ENCODE assay signal across 15 cellular contexts in the genomic region with DNA sequence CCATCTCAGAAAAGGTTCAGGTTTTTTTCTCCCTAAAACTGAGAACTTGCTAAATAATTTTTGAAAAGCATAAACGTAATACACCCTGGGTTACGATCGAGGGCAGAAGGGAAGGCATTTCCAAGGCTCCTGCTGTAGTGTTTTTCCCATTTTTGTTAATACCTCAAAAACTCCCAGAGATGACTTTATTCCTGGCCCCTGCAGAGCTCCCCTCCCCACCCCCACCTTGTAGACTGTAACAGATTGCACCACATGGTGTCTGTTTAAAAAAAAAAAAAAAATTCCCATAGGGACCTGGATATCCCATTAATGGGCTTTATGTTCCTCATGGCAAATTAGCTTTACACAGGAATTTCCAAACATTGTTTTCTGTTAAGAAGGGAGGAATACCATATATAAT.
A peak's percentile ranks its signal among the peaks of the same experiment; 100 is the strongest.
DNase-seq lines count a peak whose midpoint lies in the region; ATAC-seq and TF ChIP-seq lines count a peak whose summit lies in the region.
"Had no signal": no experiment of that assay in that cellular context is flagged by ENCODE, and none has a peak within 500 bp of the region (broad histone marks: within the 10 kb centered on the region; RNA-seq: fewer than 3 reads in every experiment).

No MANE protein-coding gene starts in this region.

- ATAC-seq in HG02970 (IDR thresholded peaks at IDR 0.05; ENCODE audit: low FRiP score, unreplicated experiment) (no peak), HG03280 (IDR thresholded peaks at IDR 0.05; ENCODE audit: unreplicated experiment) (no peak)
- ATAC-seq: HepG2 had no signal

- DNase-seq in D341Med (ENCODE audit: low spot score) (peak; percentile 50), NCI-H1694 (lab: John Stamatoyannopoulos, UW) (peak; percentile 54), NCI-H524 treated with DMSO at 0.1 percent for 48 hours (lab: John Stamatoyannopoulos, UW) (peak; percentile 41), WERI-Rb-1 (peak; percentile 14), GM13976 (ENCODE audit: low spot score) (no peak)
- DNase-seq: CD8-positive, alpha-beta memory T cell; DMS53; GF-D8; GOT3 had no signal

- no peaks in the 10 kb centered on the region for H3K27me3 ChIP-seq in WERI-Rb-1 (ENCODE audit: insufficient read depth, low read depth, severe bottlenecking)

- no peaks in the 10 kb centered on the region for H3K9me3 ChIP-seq in WERI-Rb-1 (ENCODE audit: severe bottlenecking)
- H3K9me3 ChIP-seq: HAP-1 had no signal

- peaks cover 6% of the 10 kb centered on the region; the same call in 1 of the 2 replicates for H3K36me3 ChIP-seq in WERI-Rb-1
- H3K36me3 ChIP-seq: HAP-1 had no signal

- H3K4me3 ChIP-seq in WERI-Rb-1 (ENCODE audit: low read depth, low read length), result no peak overlapping the region
- H3K4me3 ChIP-seq: HAP-1 had no signal

- no peak overlapping the region for H3K27ac ChIP-seq in WERI-Rb-1
- H3K27ac ChIP-seq: 22Rv1, KMS-11 had no signal

- no peak for TF ChIP-seq CTCF in WERI-Rb-1 (IDR thresholded peaks at IDR 0.05; ENCODE audit: low read depth, low read length)
- no peak for TF ChIP-seq CTCF in GM13976 (IDR thresholded peaks at IDR 0.05; ENCODE audit: borderline replicate concordance, control extremely low read depth, extremely low read depth, insufficient read depth, missing control alignments)

- in situ Hi-C loops in GM13976 (cut with MboI; ENCODE audit: low sequenced_read_pairs, unreplicated experiment), result no loop called here
